34 cellular contexts compared by ENCODE assay signal in the genomic region with DNA sequence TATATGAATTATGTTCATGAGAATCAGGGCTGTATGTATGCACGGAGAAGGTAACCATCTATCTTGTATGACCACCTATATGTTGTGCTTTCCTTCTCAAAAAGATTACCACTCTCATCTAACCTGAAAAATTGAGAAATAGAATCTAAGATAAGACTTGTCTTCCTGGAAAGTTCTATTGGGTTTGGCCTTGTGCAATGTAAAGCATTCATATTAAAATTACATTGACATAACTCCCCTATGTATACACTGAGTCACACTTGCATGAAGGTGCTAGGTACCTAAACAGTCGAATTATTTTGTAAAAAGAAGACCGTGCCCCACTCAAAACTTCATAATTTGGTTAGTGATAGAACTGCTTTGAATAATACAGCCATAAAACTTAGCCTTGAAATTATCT.
"Had no signal": no experiment of that assay in that cellular context is flagged by ENCODE, and none has a peak within 500 bp of the region (broad histone marks: within the 10 kb centered on the region; RNA-seq: fewer than 3 reads in every experiment).

No MANE protein-coding gene starts in this region.

- FAIRE-seq: astrocyte had no signal

- H3K9me3 ChIP-seq: adrenal gland, ascending aorta had no signal

- DNase-seq: activated effector memory CD4-positive, alpha-beta T cell treated with anti-CD3 and anti-CD28 coated beads, Interleukin-2, amount 50 U/mL, for 16 hours; activated effector memory CD4-positive, alpha-beta T cell treated with Interleukin-2 at 50 U/mL for 16 hours; activated gamma-delta T cell; activated gamma-delta T cell treated with Interleukin-2 at 50 U/mL for 16 hours; activated naive CD4-positive, alpha-beta T cell; activated naive CD4-positive, alpha-beta T cell treated with anti-CD3 and anti-CD28 coated beads for 36 hours; activated naive CD4-positive, alpha-beta T cell treated with anti-CD3 and anti-CD28 coated beads, Interleukin-2, amount 10 ng/mL, durations not matched to agents 7 days and 5 days; activated naive CD4-positive, alpha-beta T cell treated with anti-CD3 and anti-CD28 coated beads, Interleukin-2, amount 50 U/mL, for 16 hours; activated naive CD4-positive, alpha-beta T cell treated with Interleukin-2 at 50 U/mL for 16 hours; activated naive CD8-positive, alpha-beta T cell treated with anti-CD3 and anti-CD28 coated beads for 36 hours; activated naive CD8-positive, alpha-beta T cell treated with anti-CD3 and anti-CD28 coated beads, Interleukin-2, amount 10 ng/mL, durations not matched to agents 7 days and 5 days; activated naive CD8-positive, alpha-beta T cell treated with anti-CD3 and anti-CD28 coated beads, Interleukin-2, amount 50 U/mL, for 24 hours; activated T-cell treated with anti-CD3 and anti-CD28 coated beads for 4 hours; activated T-cell treated with anti-CD3 and anti-CD28 coated beads, Interleukin-2, amount 50 U/mL, for 1 hour; activated T-cell treated with anti-CD3 and anti-CD28 coated beads, Interleukin-2, amount 50 U/mL, for 24 hours; activated T-cell treated with anti-CD3 and anti-CD28 coated beads, Interleukin-2, amount 50 U/mL, for 4 hours; activated T-cell treated with anti-CD3 and anti-CD28 coated beads, Interleukin-2, amount 50 U/mL, for 48 hours; activated T-cell treated with anti-CD3 and anti-CD28 coated beads, Interleukin-2, amount 50 U/mL, for 72 hours; adrenal gland; amniotic stem cell; amygdala; anterior cingulate cortex; aorta; body of pancreas; brain microvascular endothelial cell; caudate nucleus; central memory CD4-positive, alpha-beta T cell; cerebellar nuclear complex had no signal

- H3K4me3 ChIP-seq: adrenal gland, ascending aorta, body of pancreas, breast epithelium, cardiac muscle cell had no signal

- ATAC-seq: activated naive CD4-positive, alpha-beta T cell treated with anti-CD3 and anti-CD28 coated beads, Interleukin-2, amount 50 U/mL, for 72 hours; activated naive CD8-positive, alpha-beta T cell treated with anti-CD3 and anti-CD28 coated beads, Interleukin-2, amount 50 U/mL, for 24 hours; activated T-cell treated with anti-CD3 and anti-CD28 coated beads, Interleukin-2, amount 50 U/mL, for 4 hours; activated T-cell treated with anti-CD3 and anti-CD28 coated beads, Interleukin-2, amount 50 U/mL, for 72 hours; activated T-helper 17 cell treated with anti-CD3 and anti-CD28 coated beads, Interleukin-2, amount 50 U/mL, for 72 hours; body of pancreas had no signal

- H3K4me1 ChIP-seq: adrenal gland, ascending aorta, body of pancreas, breast epithelium had no signal

- H3K27ac ChIP-seq: adrenal gland, ascending aorta, body of pancreas, brain microvascular endothelial cell, breast epithelium, cardiac muscle cell had no signal

- H3K36me3 ChIP-seq: adrenal gland, ascending aorta, brain microvascular endothelial cell, breast epithelium, cardiac muscle cell had no signal

- H3K27me3 ChIP-seq: adrenal gland, ascending aorta, body of pancreas, brain microvascular endothelial cell, breast epithelium, cardiac muscle cell had no signal
